8 cellular contexts compared by ENCODE assay signal in the genomic region with DNA sequence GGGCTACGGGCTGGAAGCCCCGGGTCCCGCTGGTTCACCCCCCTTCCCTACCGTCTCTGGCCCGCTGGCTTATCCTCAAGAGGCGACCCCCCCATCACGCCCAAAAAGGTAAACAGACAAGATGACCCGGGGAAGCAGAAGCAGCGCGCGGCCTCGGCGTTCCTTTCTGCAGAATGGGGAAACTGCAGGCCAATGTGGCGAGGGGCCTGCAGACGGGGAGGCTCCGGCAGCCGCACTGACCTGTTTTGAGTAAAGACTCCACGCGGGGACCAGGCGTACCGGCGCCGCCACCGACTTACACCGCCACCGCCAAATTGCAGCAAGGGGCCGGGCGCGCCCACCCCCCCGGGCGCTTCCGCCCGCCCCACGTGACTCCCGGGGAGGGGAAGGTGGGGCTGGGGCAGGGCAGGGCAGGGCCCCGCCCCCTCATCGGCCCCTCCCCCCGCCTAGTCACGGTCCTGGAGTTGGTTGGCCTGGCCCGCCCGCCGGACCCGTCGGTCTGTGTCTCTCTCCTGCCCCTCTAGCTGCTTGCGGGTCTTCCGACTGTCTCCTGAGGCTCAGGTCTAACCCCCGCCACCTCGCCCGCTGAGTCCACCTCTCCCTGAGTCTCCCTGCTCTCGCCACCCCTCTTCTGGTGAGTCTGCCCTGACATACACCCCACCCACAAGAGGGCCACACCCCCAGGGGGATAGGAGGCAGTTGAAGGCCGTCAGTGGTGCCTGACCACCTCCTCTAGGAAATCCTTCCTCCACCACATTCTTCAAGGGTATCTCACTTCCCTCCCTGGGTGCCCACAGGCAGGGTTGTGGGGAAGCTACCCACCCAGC. TPM values are rescaled to one million over a fixed set of nuclear protein-coding genes. Genes with fewer than 3 reads are reported as not detected.
DNase-seq lines count a peak whose midpoint lies in the region; ATAC-seq lines count a peak whose summit lies in the region.

A gene (minus strand): TSS at position 321 of the 827 bp plus-strand sequence. CDS start 25,280 bp downstream, outside the sequence.

- 0 to 2% methylated on average over 28 to 29 of the region's 51 CpGs for WGBS in mesodermal cell (ENCODE audit: insufficient coverage in 2 of 2), 2 experiments

- H3K4me3 ChIP-seq in mesodermal cell (ENCODE audit: extremely low read depth, insufficient read depth, low read length, poor library complexity, severe bottlenecking): peak within 1 kb of the TSS; percentile 76

- peaks cover 10% of the 10 kb centered on the region for H3K36me3 ChIP-seq in mesodermal cell (ENCODE audit: control insufficient read depth, insufficient read depth, low read length)

- H3K36me3 Mint-ChIP-seq in activated CD8-positive, alpha-beta memory T cell treated with anti-CD3 and anti-CD28 coated beads, Interleukin-2, amount 10 ng/mL, durations not matched to agents 7 days and 5 days: peaks cover 3% of the 10 kb centered on the region

- in situ Hi-C loops in endometrial microvascular endothelial cells (cut with HindIII; ENCODE audit: inconsistent ontology term, low pct_unique_long_range_greater_than_20kb, low sequenced_read_pairs): loop anchor here (10.0 kb wide), 1 partner anchor 62 kb away; a partner anchor contains a TSS

- ATAC-seq in HG03139 (IDR thresholded peaks at IDR 0.05; ENCODE audit: unreplicated experiment): peak; percentile 64
- peak; percentile 91 for ATAC-seq in activated CD8-positive, alpha-beta memory T cell treated with anti-CD3 and anti-CD28 coated beads, Interleukin-2, amount 10 ng/mL, durations not matched to agents 7 days and 5 days

- DNase-seq in SKM-1 treated with dmso at 0.1 percent for 144 hours (lab: John Stamatoyannopoulos, UW; ENCODE audit: unreplicated experiment) (peak; percentile 73), SKM-1 (lab: John Stamatoyannopoulos, UW; ENCODE audit: unreplicated experiment) (no peak), NOMO-1 treated with DMSO at 0.1 percent for 48 hours (lab: John Stamatoyannopoulos, UW; ENCODE audit: unreplicated experiment) (peak; percentile 76)
- DNase-seq in activated CD8-positive, alpha-beta memory T cell treated with anti-CD3 and anti-CD28 coated beads, Interleukin-2, amount 10 ng/mL, durations not matched to agents 7 days and 5 days: peak; percentile 85
- peak; percentile 46 to 58 for DNase-seq in stimulated activated CD8-positive, alpha-beta memory T cell treated with anti-CD3 and anti-CD28 coated beads, Interleukin-15, amount 100 ng/mL, for 4 hours (ENCODE audit: low read depth in 2 of 2)

- H3K4me3 Mint-ChIP-seq in activated CD8-positive, alpha-beta memory T cell treated with anti-CD3 and anti-CD28 coated beads, Interleukin-2, amount 10 ng/mL, durations not matched to agents 7 days and 5 days: peak within 1 kb of the TSS; percentile 81

- no peaks in the 10 kb centered on the region for H3K9me3 Mint-ChIP-seq in activated CD8-positive, alpha-beta memory T cell treated with anti-CD3 and anti-CD28 coated beads, Interleukin-2, amount 10 ng/mL, durations not matched to agents 7 days and 5 days (ENCODE audit: low read depth)

- H3K4me1 ChIP-seq in mesodermal cell (ENCODE audit: control insufficient read depth, insufficient read depth, low read length, poor library complexity, severe bottlenecking): peaks cover 30% of the 10 kb centered on the region

- CTCF ChIA-PET in activated CD8-positive, alpha-beta memory T cell treated with anti-CD3 and anti-CD28 coated beads, Interleukin-2, amount 10 ng/mL, durations not matched to agents 7 days and 5 days (lab: Charles Lee): interaction anchor here (1.0 to 1.8 kb wide), 6 partner anchors 16 to 76 kb away, joined by 3 to 8 read pairs (median 4); no protein-coding TSS in a partner anchor

- no peaks in the 10 kb centered on the region for H3K9me3 ChIP-seq in mesodermal cell (ENCODE audit: control insufficient read depth, low read length)

- peaks cover 33% of the 10 kb centered on the region for H3K4me1 Mint-ChIP-seq in activated CD8-positive, alpha-beta memory T cell treated with anti-CD3 and anti-CD28 coated beads, Interleukin-2, amount 10 ng/mL, durations not matched to agents 7 days and 5 days

- peak within 1 kb of the TSS; percentile 91 for H3K27ac Mint-ChIP-seq in activated CD8-positive, alpha-beta memory T cell treated with anti-CD3 and anti-CD28 coated beads, Interleukin-2, amount 10 ng/mL, durations not matched to agents 7 days and 5 days

- H3K27me3 Mint-ChIP-seq in activated CD8-positive, alpha-beta memory T cell treated with anti-CD3 and anti-CD28 coated beads, Interleukin-2, amount 10 ng/mL, durations not matched to agents 7 days and 5 days: no peaks in the 10 kb centered on the region

- H3K27ac ChIP-seq in mesodermal cell (ENCODE audit: low read depth, low read length, severe bottlenecking): peak within 1 kb of the TSS; percentile 76

RNA-seq across cellular contexts. Expression of the gene that starts here (rescaled TPM):
- total RNA-seq in activated CD8-positive, alpha-beta memory T cell treated with anti-CD3 and anti-CD28 coated beads, Interleukin-2, amount 10 ng/mL, durations not matched to agents 7 days and 5 days: 100 to 1,000 TPM in 1 of 2 experiments, 10 to 100 TPM in 1; 96.5 to 104 TPM
- 76.5 TPM for total RNA-seq in endometrial microvascular endothelial cells (ENCODE audit: inconsistent ontology term)
- polyA plus RNA-seq in mesodermal cell (2013, experiment 1 of 2): 54.9 TPM
- polyA plus RNA-seq in mesodermal cell (2013, experiment 2 of 2): 42.9 TPM
